Comparison of ENCODE assay signal across 12 cellular contexts in genomic region chr20:19699132-19699971, GRCh38. TPM values are rescaled to one million over a fixed set of nuclear protein-coding genes. Genes with fewer than 3 reads are reported as not detected.
DNase-seq lines count a peak whose midpoint lies in the region; ATAC-seq and TF ChIP-seq lines count a peak whose summit lies in the region.
"Had no signal": no experiment of that assay in that cellular context is flagged by ENCODE, and none has a peak within 500 bp of the region (broad histone marks: within the 10 kb centered on the region; RNA-seq: fewer than 3 reads in every experiment).

No MANE protein-coding gene starts in this region.

- H3K4me1 ChIP-seq in ACC112 (ENCODE audit: control insufficient read depth, insufficient read depth, low read length, unreplicated experiment): peaks cover 22% of the 10 kb centered on the region
- H3K4me1 ChIP-seq in IMR-90 (ENCODE audit: control insufficient read depth, insufficient read depth, low read length): peaks cover 6% of the 10 kb centered on the region; the same call in 1 of the 2 replicates
- H3K4me1 ChIP-seq in sigmoid colon: no peaks in the 10 kb centered on the region
- H3K4me1 ChIP-seq: body of pancreas had no signal

- H3K4me3 Mint-ChIP-seq in progenitor cell of endocrine pancreas (ENCODE audit: low read depth): no peak overlapping the region
- H3K4me3 Mint-ChIP-seq: IgD-negative memory B cell had no signal

- peak overlapping the region; percentile 53; the same call in 1 of the 2 replicates for H3K23ac ChIP-seq in IMR-90 (ENCODE audit: low read depth, low read length)

- H4K20me1 ChIP-seq in IMR-90 (ENCODE audit: insufficient read depth, low read length): no peaks in the 10 kb centered on the region

- peak overlapping the region; percentile 70; the same call in 1 of the 2 replicates for H2BK20ac ChIP-seq in IMR-90 (ENCODE audit: low read depth, low read length)

- peak overlapping the region; percentile 75 to 82 for H4K8ac ChIP-seq in IMR-90 (ENCODE audit: low read depth in 2 of 2, low read length in 2 of 2)

- no peak for TF ChIP-seq CTCF in IMR-90 (conservative IDR thresholded peaks at IDR 0.05; ENCODE audit: low read depth, low read length)
- no peak for TF ChIP-seq CTCF in sigmoid colon (IDR thresholded peaks at IDR 0.05)
- TF ChIP-seq CTCF in progenitor cell of endocrine pancreas (IDR thresholded peaks at IDR 0.05; ENCODE audit: unreplicated experiment): no peak

- H4K5ac ChIP-seq in IMR-90 (ENCODE audit: low read depth, low read length): no peak overlapping the region

- dilution Hi-C loops in IMR-90 (cut with HindIII; ENCODE audit: low sequenced_read_pairs, unreplicated experiment): no loop called here

- no peak for TF ChIP-seq RAD21 in IMR-90 (IDR thresholded peaks at IDR 0.05; ENCODE audit: low read length)

- in situ Hi-C loops in IMR-90 (cut with MboI; ENCODE audit: low sequenced_read_pairs): loop anchor here (10.0 to 25.0 kb wide), 2 partner anchors 185 to 538 kb away; no protein-coding TSS in a partner anchor

- no peak overlapping the region for H3K27ac Mint-ChIP-seq in progenitor cell of endocrine pancreas
- H3K27ac Mint-ChIP-seq: IgD-negative memory B cell had no signal

- H3K27me3 ChIP-seq in ACC112 (ENCODE audit: insufficient read depth, low read length) (peaks cover 10% of the 10 kb centered on the region; the same call in 1 of the 2 replicates), IMR-90 (ENCODE audit: control insufficient read depth, insufficient read depth, low read length) (no peaks in the 10 kb centered on the region), sigmoid colon (no peaks in the 10 kb centered on the region)
- H3K27me3 ChIP-seq: body of pancreas had no signal

- H3K27ac ChIP-seq in ACC112 (ENCODE audit: low read depth, low read length) (peak overlapping the region; percentile 32), IMR-90 (ENCODE audit: insufficient read depth, low read length) (peak overlapping the region; percentile 76), sigmoid colon (no peak overlapping the region)
- H3K27ac ChIP-seq: body of pancreas, C4-2B had no signal

- H3K79me1 ChIP-seq in IMR-90 (ENCODE audit: low read depth in 1 of 2, low read length in 2 of 2): no peaks in the 10 kb centered on the region

- ATAC-seq in IMR-90 (ENCODE audit: low read depth): peak; percentile 94
- no peak for ATAC-seq in HG02588 (IDR thresholded peaks at IDR 0.05; ENCODE audit: unreplicated experiment)
- ATAC-seq in GM18868 (IDR thresholded peaks at IDR 0.05; ENCODE audit: unreplicated experiment): no peak
- ATAC-seq: body of pancreas had no signal

- no peaks in the 10 kb centered on the region for H3K9me1 ChIP-seq in IMR-90 (ENCODE audit: insufficient read depth, low read length)

- BruUV-seq in IMR-90 (replicated peaks; lab: Mats Ljungman, UMichigan): no TSS peak

- WGBS in IMR-90 (ENCODE audit: extremely low coverage in 2 of 2, insufficient read length in 1 of 2), 2 experiments: no CpG with 5 or more reads among the region's 4 CpGs
- WGBS in sigmoid colon, 2 donors: 91 to 92% methylated on average over 4 of the region's 4 CpGs

- TF ChIP-seq POLR2A in IMR-90 (IDR thresholded peaks at IDR 0.05; ENCODE audit: low read depth, low read length) (no peak), sigmoid colon (IDR thresholded peaks at IDR 0.05) (no peak)

- no peak for TF ChIP-seq EP300 in sigmoid colon (IDR thresholded peaks at IDR 0.05)

- H4K91ac ChIP-seq in IMR-90 (ENCODE audit: insufficient read depth, low read depth, low read length): peak overlapping the region; percentile 53

- intact Hi-C loops in IMR-90 (cut with micrococcal nuclease) (no loop called here), sigmoid colon (cut with DNase I) (no loop called here)

- peak overlapping the region; percentile 67 for H2BK5ac ChIP-seq in IMR-90 (ENCODE audit: low read depth, low read length, poor library complexity, severe bottlenecking)

- H3K9ac ChIP-seq in IMR-90 (ENCODE audit: low read depth, low read length): no peak overlapping the region

- peak overlapping the region; percentile 40; the same call in 1 of the 2 replicates for H3K18ac ChIP-seq in IMR-90 (ENCODE audit: low read depth, low read length)

- peak overlapping the region; percentile 80 for H2BK15ac ChIP-seq in IMR-90 (ENCODE audit: low read depth, low read length)

- CTCF ChIA-PET in IMR-90 (lab: Yijun Ruan, JAX): interaction anchor here (0.7 to 1.2 kb wide), 2 partner anchors 46 to 132 kb away, joined by 3 read pairs; no protein-coding TSS in a partner anchor

- H2AK9ac ChIP-seq in IMR-90 (replicated peaks; ENCODE audit: low read depth, low read length, poor library complexity): no peak overlapping the region

- peak overlapping the region; percentile 49; the same call in 1 of the 2 replicates for H3K14ac ChIP-seq in IMR-90 (replicated peaks; ENCODE audit: low read depth, low read length)

- DNase-seq in IMR-90 (peak; percentile 87), astrocyte of the hippocampus (ENCODE audit: low read depth, low spot score) (peak; percentile 51), islet precursor cell (peak; percentile 81), sigmoid colon (no peak), progenitor cell of endocrine pancreas (ENCODE audit: low spot score, unreplicated experiment) (no peak)
- DNase-seq: body of pancreas, T-helper 2 cell had no signal

- H3K4me2 ChIP-seq in IMR-90 (ENCODE audit: low read depth, low read length): no peak overlapping the region

- H2BK120ac ChIP-seq in IMR-90 (ENCODE audit: low read depth, low read length): peak overlapping the region; percentile 73; the same call in 1 of the 2 replicates

- H3K36me3 ChIP-seq in ACC112 (ENCODE audit: insufficient read depth, low read length) (peaks cover 3% of the 10 kb centered on the region; the same call in 1 of the 2 replicates), IMR-90 (ENCODE audit: control insufficient read depth, insufficient read depth, low read length) (no peaks in the 10 kb centered on the region), sigmoid colon (peaks cover 0 to 26% (median 2%) of the 10 kb centered on the region in 4 donors)

- POLR2A ChIA-PET in IMR-90 (lab: Charles Lee; ENCODE audit: unreplicated experiment): no interaction called here

- peaks cover 11% of the 10 kb centered on the region for H3K9me3 Mint-ChIP-seq in progenitor cell of endocrine pancreas (ENCODE audit: low read depth)

- peaks cover under 1% of the 10 kb centered on the region for H3K27me3 Mint-ChIP-seq in progenitor cell of endocrine pancreas

- H2AFZ ChIP-seq in ACC112 (ENCODE audit: low read length, unreplicated experiment) (no peak overlapping the region), IMR-90 (replicated peaks; ENCODE audit: low read length, poor library complexity) (peak overlapping the region; percentile 60)

- H3K56ac ChIP-seq in IMR-90 (ENCODE audit: extremely low read depth, insufficient read depth, low read length): 0 out of 2 replicates have a peak overlapping the region, but pooled peaks have one; percentile 24

- peak overlapping the region; percentile 79 for H3K4ac ChIP-seq in IMR-90 (ENCODE audit: low read depth, low read length)

- H3K36me3 Mint-ChIP-seq in progenitor cell of endocrine pancreas (ENCODE audit: insufficient read depth): peaks cover 3% of the 10 kb centered on the region
- H3K36me3 Mint-ChIP-seq: IgD-negative memory B cell had no signal

- no peaks in the 10 kb centered on the region for H3K79me2 ChIP-seq in ACC112 (ENCODE audit: control insufficient read depth, insufficient read depth, low read length, unreplicated experiment)

- no peaks in the 10 kb centered on the region for H3K4me1 Mint-ChIP-seq in progenitor cell of endocrine pancreas (ENCODE audit: low read depth)

- H3K4me3 ChIP-seq in ACC112 (ENCODE audit: low read depth, low read length) (no peak overlapping the region), IMR-90 (ENCODE audit: insufficient read depth, low read depth, low read length) (no peak overlapping the region), sigmoid colon (no peak overlapping the region)
- H3K4me3 ChIP-seq: body of pancreas had no signal

- H2AK5ac ChIP-seq in IMR-90 (ENCODE audit: low read depth, low read length): peak overlapping the region; percentile 73

- H3K9me3 ChIP-seq in IMR-90 (ENCODE audit: control insufficient read depth, insufficient read depth, low read length) (no peaks in the 10 kb centered on the region), sigmoid colon (no peaks in the 10 kb centered on the region)

TF ChIP-seq in IMR-90, 13 proteins besides CTCF, POLR2A, EP300 and RAD21:
- TF ChIP-seq RCOR1 (IDR thresholded peaks at IDR 0.05; ENCODE audit: insufficient replicate concordance, low read length) (no peak), FOS (IDR thresholded peaks at IDR 0.05; ENCODE audit: low read depth, low read length) (no peak), MAFK (IDR thresholded peaks at IDR 0.05; ENCODE audit: low read depth, low read length) (peak; percentile 10; the same call in 1 of the 2 replicates), BHLHE40 (IDR thresholded peaks at IDR 0.05; ENCODE audit: low read depth, low read length) (0 out of 2 replicates have a peak, but pooled peaks have one; percentile 29), SMC3 (IDR thresholded peaks at IDR 0.05; ENCODE audit: low read depth, low read length) (no peak), USF2 (IDR thresholded peaks at IDR 0.05; ENCODE audit: low read depth, low read length) (no peak), NFE2L2 (IDR thresholded peaks at IDR 0.05; ENCODE audit: low read depth, low read length) (no peak)

RNA-seq across cellular contexts. Expression of gene RIN2, which starts 58.7 kb away (rescaled TPM):
- 61.4 and 72.2 TPM in 2 replicates for total RNA-seq in IMR-90 (2012; rRNA removed)
- polyA plus RNA-seq in IMR-90 (2012; rRNA removed): 16.1 and 16.8 TPM in 2 replicates
- 7.9 and 9.9 TPM in 2 replicates for polyA plus RNA-seq in IMR-90 (2012; cell fraction: cytosol; rRNA removed)
- polyA plus RNA-seq in IMR-90 (2012; cell fraction: nucleus; rRNA removed; ENCODE audit: low replicate concordance): 14.3 and 33.4 TPM in 2 replicates
- total RNA-seq in sigmoid colon: 10 to 100 TPM; 54.2 to 73.7 (median 57.8) TPM
- polyA plus RNA-seq in sigmoid colon: 10 to 100 TPM; 13.4 to 21.0 (median 16.7) TPM
- total RNA-seq in progenitor cell of endocrine pancreas: 36.0 and 36.1 TPM in 2 replicates
- polyA plus RNA-seq: IgD-negative memory B cell had no signal

Comparison
In these comparisons a context has a peak if more than half of its experiments do, and no peak if none do; other contexts are left out.
1. H3K27ac ChIP-seq: peak in ACC112 (single experiment) and IMR-90 (single experiment); none in sigmoid colon (0 of 4).
2. DNase-seq: peak in IMR-90 (single experiment), astrocyte of the hippocampus (single experiment) and islet precursor cell (single experiment); none in sigmoid colon (single experiment) and progenitor cell of endocrine pancreas (single experiment).